In the genomic region with DNA sequence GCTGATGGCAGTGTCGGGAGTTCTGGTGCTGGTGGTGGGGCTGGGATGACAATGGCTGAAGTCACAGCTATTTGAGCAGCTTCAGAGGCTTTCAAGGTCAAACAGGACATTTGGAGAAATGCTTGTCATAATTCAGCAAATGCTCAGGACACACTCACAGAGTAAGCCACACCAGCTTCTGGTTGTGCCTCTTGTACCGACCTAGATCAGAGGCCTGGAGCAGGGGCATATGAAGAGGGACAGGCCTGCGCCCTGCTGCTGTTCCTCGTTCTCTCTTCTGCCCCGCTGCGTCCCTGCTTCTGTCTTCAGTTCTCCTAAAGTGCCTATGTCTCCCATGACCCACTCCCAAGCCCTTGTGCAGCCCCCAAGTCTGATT, we compare ENCODE assay signal across 20 cellular contexts. TPM values are rescaled to one million over a fixed set of nuclear protein-coding genes. Genes with fewer than 3 reads are reported as not detected.
DNase-seq lines count a peak whose midpoint lies in the region; ATAC-seq, FAIRE-seq and TF ChIP-seq lines count a peak whose summit lies in the region.
"Had no signal": no experiment of that assay in that cellular context is flagged by ENCODE, and none has a peak within 500 bp of the region (broad histone marks: within the 10 kb centered on the region; RNA-seq: fewer than 3 reads in every experiment).

No MANE protein-coding gene starts in this region.

- no TSS peak for BruUV-seq in K562 (replicated peaks; lab: Mats Ljungman, UMichigan)
- no TSS peak for BruUV-seq in mammary epithelial cell (replicated peaks; lab: Mats Ljungman, UMichigan)

- in situ Hi-C loops in K562 (cut with MboI): no loop called here
- in situ Hi-C loops in mammary epithelial cell (cut with MboI; ENCODE audit: low sequenced_read_pairs in 2 of 2): no loop called here

- H3K9me3 ChIP-seq in K562 (replicated peaks; ENCODE audit: control insufficient read depth, insufficient read depth, low read depth, low read length): no peaks in the 10 kb centered on the region
- H3K9me3 ChIP-seq in mucosa of stomach (ENCODE audit: control insufficient read depth, low read length): no peaks in the 10 kb centered on the region
- no peaks in the 10 kb centered on the region for H3K9me3 ChIP-seq in stomach
- H3K9me3 ChIP-seq in mammary epithelial cell (replicated peaks; ENCODE audit: insufficient read depth, low read length): no peaks in the 10 kb centered on the region
- no peaks in the 10 kb centered on the region for H3K9me3 ChIP-seq in neural progenitor cell (ENCODE audit: low read depth)
- H3K9me3 ChIP-seq: BE2C, Caco-2 had no signal

- no peak for TF ChIP-seq POLR2A in K562 (conservative IDR thresholded peaks at IDR 0.05)
- TF ChIP-seq POLR2A in stomach (IDR thresholded peaks at IDR 0.05): no peak

- H3K9me1 ChIP-seq in K562 (ENCODE audit: control insufficient read depth, insufficient read depth, low read length): no peaks in the 10 kb centered on the region

- H3K9ac ChIP-seq in K562 (ENCODE audit: insufficient read depth in 1 of 2, low read depth in 2 of 2, low read length in 2 of 2) (no peak overlapping the region), mucosa of stomach (ENCODE audit: low read length) (peak overlapping the region; percentile 12), mammary epithelial cell (ENCODE audit: insufficient read depth, low read length) (no peak overlapping the region), neural progenitor cell (no peak overlapping the region)

- no peak overlapping the region for H3K4me3 ChIP-seq in K562
- H3K4me3 ChIP-seq in mucosa of stomach (ENCODE audit: low read length): no peak overlapping the region
- H3K4me3 ChIP-seq in stomach: no peak overlapping the region
- H3K4me3 ChIP-seq in mammary epithelial cell (replicated peaks in 1 of 3; ENCODE audit: insufficient read depth in 1 of 3, low read depth in 2 of 3, low read length in 3 of 3): no peak overlapping the region
- H3K4me3 ChIP-seq in neural progenitor cell: no peak overlapping the region
- H3K4me3 ChIP-seq: GM23338 had no signal

- H3K4me1 ChIP-seq in K562 (replicated peaks in 1 of 2; ENCODE audit: control insufficient read depth in 2 of 2, insufficient read depth in 2 of 2, low read length in 2 of 2): peaks cover 12 to 14% of the 10 kb centered on the region in 2 experiments
- H3K4me1 ChIP-seq in mucosa of stomach (ENCODE audit: control insufficient read depth, insufficient read depth, low read length): peaks cover 49% of the 10 kb centered on the region
- peaks cover 9 to 27% (median 18%) of the 10 kb centered on the region in 4 donors for H3K4me1 ChIP-seq in stomach
- H3K4me1 ChIP-seq in mammary epithelial cell (ENCODE audit: insufficient read depth, low read length): peaks cover 8% of the 10 kb centered on the region
- no peaks in the 10 kb centered on the region for H3K4me1 ChIP-seq in neural progenitor cell

- intact Hi-C loops in K562 (cut with micrococcal nuclease) (no loop called here), stomach (cut with DNase I; ENCODE audit: low total_unique reads) (no loop called here), mammary epithelial cell (cut with micrococcal nuclease) (no loop called here)

- ATAC-seq in K562: no peak
- no peak for ATAC-seq in GM21390 (IDR thresholded peaks at IDR 0.05; ENCODE audit: unreplicated experiment)
- ATAC-seq: GM23338 had no signal

- no peak for DNase-seq in K562 (ENCODE audit: extremely low read depth in 1 of 4, low spot score in 3 of 4)
- no peak for DNase-seq in stomach
- no peak for DNase-seq in mammary epithelial cell
- DNase-seq in neural progenitor cell (ENCODE audit: low spot score): no peak
- DNase-seq: ACHN; C1 segment of cervical spinal cord; Caco-2; CD4-positive, alpha-beta T cell; HCEC 1CT had no signal

- no peaks in the 10 kb centered on the region for H3K79me2 ChIP-seq in K562 (ENCODE audit: control insufficient read depth, insufficient read depth, low read length)
- no peaks in the 10 kb centered on the region for H3K79me2 ChIP-seq in mammary epithelial cell (ENCODE audit: insufficient read depth, low read length)
- H3K79me2 ChIP-seq in neural progenitor cell (ENCODE audit: low read depth): no peaks in the 10 kb centered on the region

- WGBS in K562 (ENCODE audit: insufficient coverage, low coverage, missing lambda C conversion rate): 57% methylated on average over 6 of the region's 6 CpGs
- 56 to 80% (median 64%) methylated on average over 6 of the region's 6 CpGs for WGBS in stomach, 5 donors
- 100% methylated on average over 3 of the region's 6 CpGs for WGBS in mammary epithelial cell (ENCODE audit: low coverage, missing lambda C conversion rate)

- H3K27me3 ChIP-seq in K562 (ENCODE audit: control insufficient read depth in 2 of 2, insufficient read depth in 2 of 2, low read length in 2 of 2) (peaks cover 5 to 10% of the 10 kb centered on the region in 2 experiments; a peak in 4 of 5 replicates), mucosa of stomach (ENCODE audit: control insufficient read depth, insufficient read depth, low read length) (no peaks in the 10 kb centered on the region), stomach (no peaks in the 10 kb centered on the region), mammary epithelial cell (ENCODE audit: insufficient read depth, low read length) (no peaks in the 10 kb centered on the region), neural progenitor cell (no peaks in the 10 kb centered on the region)
- H3K27me3 ChIP-seq: BE2C had no signal

- H3F3A ChIP-seq in neural progenitor cell (ENCODE audit: low read depth): no peaks in the 10 kb centered on the region

- H3K4me2 ChIP-seq in K562 (ENCODE audit: insufficient read depth, low read length) (peak overlapping the region; percentile 30; the same call in 1 of the 2 replicates), mammary epithelial cell (ENCODE audit: insufficient read depth, low read depth, low read length) (no peak overlapping the region), neural progenitor cell (no peak overlapping the region)
- H3K4me2 ChIP-seq: GM23338 had no signal

- H4K20me1 ChIP-seq in K562 (replicated peaks; ENCODE audit: control insufficient read depth, insufficient read depth, low read length) (no peaks in the 10 kb centered on the region; the same call in 1 of the 2 replicates), mammary epithelial cell (ENCODE audit: insufficient read depth, low read length) (no peaks in the 10 kb centered on the region), neural progenitor cell (ENCODE audit: low read depth) (no peaks in the 10 kb centered on the region)

- no peak overlapping the region for H3K4me3 Mint-ChIP-seq in neural progenitor cell
- H3K4me3 Mint-ChIP-seq: CD4-positive, alpha-beta T cell; GM23338 had no signal

- POLR2A ChIA-PET in K562 (lab: Yijun Ruan, JAX): interaction anchor here (0.8 to 2.2 kb wide), 5 partner anchors 9 to 24 kb away, joined by 3 to 6 read pairs (median 4); no protein-coding TSS in a partner anchor

- CTCF ChIA-PET in K562 (lab: Yijun Ruan, JAX; ENCODE audit: low intra/inter-chr PET ratio): no interaction called here
- CTCF ChIA-PET in mammary epithelial cell (lab: Charles Lee; ENCODE audit: low non-redundant PET): no interaction called here

- no peak for TF ChIP-seq CTCF in 22Rv1 (IDR thresholded peaks at IDR 0.05)
- no peak for TF ChIP-seq CTCF in K562 (IDR thresholded peaks at IDR 0.05 in 2 of 3, conservative IDR thresholded peaks at IDR 0.05 in 1 of 3; ENCODE audit: insufficient read depth in 2 of 3, low read depth in 1 of 3, low read length in 3 of 3)
- no peak for TF ChIP-seq CTCF in stomach (IDR thresholded peaks at IDR 0.05)
- TF ChIP-seq CTCF in mammary epithelial cell (conservative IDR thresholded peaks at IDR 0.05 in 1 of 2, IDR thresholded peaks at IDR 0.05 in 1 of 2; ENCODE audit: extremely low read depth in 1 of 2, insufficient read depth in 1 of 2, low read depth in 1 of 2, low read length in 2 of 2): no peak
- TF ChIP-seq CTCF in neural progenitor cell (IDR thresholded peaks at IDR 0.05): no peak

- TF ChIP-seq RAD21 in K562 (CRISPR knock-in tag; conservative IDR thresholded peaks at IDR 0.05 in 1 of 2, IDR thresholded peaks at IDR 0.05 in 1 of 2): no peak

- H3K36me3 ChIP-seq in K562 (ENCODE audit: control insufficient read depth, insufficient read depth, low read length) (no peaks in the 10 kb centered on the region), mucosa of stomach (ENCODE audit: control insufficient read depth, insufficient read depth, low read length) (no peaks in the 10 kb centered on the region), stomach (peaks cover 0 to 16% (median 0%) of the 10 kb centered on the region in 4 donors), mammary epithelial cell (ENCODE audit: insufficient read depth, low read length) (no peaks in the 10 kb centered on the region), neural progenitor cell (no peaks in the 10 kb centered on the region)
- H3K36me3 ChIP-seq: BE2C had no signal

- no peaks in the 10 kb centered on the region for H3K9me3 Mint-ChIP-seq in neural progenitor cell
- H3K9me3 Mint-ChIP-seq: CD4-positive, alpha-beta T cell; GM23338 had no signal

- no peak for FAIRE-seq in K562 (lab: Jason Lieb, UNC)
- FAIRE-seq: A204.1, D721Med, G401.6, GM12892, GM18507, H54 had no signal

- dilution Hi-C loops in mammary epithelial cell (cut with HindIII; ENCODE audit: low sequenced_read_pairs): no loop called here

- no peaks in the 10 kb centered on the region for H3K36me3 Mint-ChIP-seq in neural progenitor cell

- no peak overlapping the region for H2AFZ ChIP-seq in K562 (ENCODE audit: low read depth, low read length)
- H2AFZ ChIP-seq in mammary epithelial cell (ENCODE audit: low read depth, low read length): no peak overlapping the region
- no peak overlapping the region for H2AFZ ChIP-seq in neural progenitor cell (replicated peaks)
- H2AFZ ChIP-seq: GM23338 had no signal

- no peak for TF ChIP-seq EP300 in K562 (IDR thresholded peaks at IDR 0.05; ENCODE audit: low read length)
- TF ChIP-seq EP300 in stomach (IDR thresholded peaks at IDR 0.05): no peak

- no peaks in the 10 kb centered on the region for H3K4me1 Mint-ChIP-seq in neural progenitor cell
- H3K4me1 Mint-ChIP-seq: GM23338 had no signal

- H3K27ac Mint-ChIP-seq in neural progenitor cell: no peak overlapping the region
- H3K27ac Mint-ChIP-seq: CD4-positive, alpha-beta T cell; GM23338 had no signal

- peaks cover 2% of the 10 kb centered on the region for H3K27me3 Mint-ChIP-seq in neural progenitor cell (ENCODE audit: insufficient read depth, low read depth)
- H3K27me3 Mint-ChIP-seq: CD4-positive, alpha-beta T cell had no signal

- peak overlapping the region; percentile 71 for H3K27ac ChIP-seq in 22Rv1
- H3K27ac ChIP-seq in K562 (ENCODE audit: extremely low read depth, low read depth, low read length): no peak overlapping the region
- peak overlapping the region; percentile 72 to 82 (median 75) for H3K27ac ChIP-seq in stomach
- no peak overlapping the region for H3K27ac ChIP-seq in mammary epithelial cell (ENCODE audit: insufficient read depth, low read depth, low read length)
- H3K27ac ChIP-seq in neural progenitor cell: no peak overlapping the region

RNA-seq across cellular contexts. Expression of gene PGC, which starts 0.9 kb away (rescaled TPM):
- total RNA-seq in K562 (2011; cell fraction: chromatin; rRNA removed; ENCODE audit: low replicate concordance): not detected in 2 replicates
- total RNA-seq in K562 (2011; cell fraction: nucleolus; rRNA removed): not detected in 2 replicates
- not detected in 2 replicates for total RNA-seq in K562 (2011; cell fraction: nucleoplasm; rRNA removed)
- total RNA-seq in K562 (2014; rRNA removed) (not detected in 2 replicates), K562 (2014; rRNA removed; fragmentation: Illumina TruSeq; extraction: Trizol) (not detected in 2 replicates), K562 (2015; rRNA removed; fragmentation: Illumina TruSeq; extraction: Trizol) (not detected in 2 replicates), K562 (2021) (0.40 and 0.81 TPM in 2 replicates), stomach (over 10,000 TPM in 1 of 5 donors, 1,000 to 10,000 TPM in 3, 100 to 1,000 TPM in 1; 101 to 32,926 (median 1,172) TPM), mammary epithelial cell (not detected), neural progenitor cell (ENCODE audit: low replicate concordance) (not detected in 2 replicates)
- polyA plus RNA-seq in K562 (2011; rRNA removed) (not detected in 2 replicates), K562 (2014; fragmentation: Illumina TruSeq; extraction: Trizol) (not detected in 2 replicates), K562 (2014; fragmentation: Nextera tagmentation; extraction: Ambion mirVana) (under 1 TPM in 1 of 2 experiments, not detected in 1; 0.17 TPM), K562 (2014; rRNA removed) (not detected in 2 replicates), stomach (over 10,000 TPM in 2 of 3 donors, 1,000 to 10,000 TPM in 1; 8,432 to 48,206 (median 26,682) TPM), mammary epithelial cell (not detected)
- polyA plus RNA-seq in K562 (2011; cell fraction: cytosol; rRNA removed): 0.03 TPM in 1 of 2 replicates, not detected in the other
- polyA plus RNA-seq in K562 (2011; cell fraction: nucleus; rRNA removed): not detected in 2 replicates
- polyA plus RNA-seq in K562 (2012): not detected in 2 replicates
- not detected in 2 replicates for polyA minus RNA-seq in K562 (2011; rRNA and poly(A)+ RNA removed)
- polyA minus RNA-seq in K562 (2011; cell fraction: cytosol; rRNA and poly(A)+ RNA removed): 2.1 TPM in 1 of 2 replicates, not detected in the other
- not detected in 2 replicates for polyA minus RNA-seq in K562 (2011; cell fraction: nucleus; rRNA and poly(A)+ RNA removed)
- polyA minus RNA-seq in mammary epithelial cell: not detected
- total RNA-seq: CD4-positive, alpha-beta T cell; GM23338 had no signal
- polyA plus RNA-seq: GM23338 had no signal

RNA-seq across cellular contexts. Expression of gene TFEB, which starts 12.7 kb away (rescaled TPM):
- total RNA-seq in K562 (2011; cell fraction: chromatin; rRNA removed; ENCODE audit: low replicate concordance): 2.1 and 8.5 TPM in 2 replicates
- 4.5 and 5.3 TPM in 2 replicates for total RNA-seq in K562 (2011; cell fraction: nucleolus; rRNA removed)
- total RNA-seq in K562 (2011; cell fraction: nucleoplasm; rRNA removed): 3.0 and 3.6 TPM in 2 replicates
- total RNA-seq in K562 (2014; rRNA removed) (3.8 and 4.4 TPM in 2 replicates), K562 (2014; rRNA removed; fragmentation: Illumina TruSeq; extraction: Trizol) (0.64 and 0.84 TPM in 2 replicates), K562 (2015; rRNA removed; fragmentation: Illumina TruSeq; extraction: Trizol) (1.1 TPM in 2 replicates), K562 (2021) (3.6 and 4.7 TPM in 2 replicates), stomach (100 to 1,000 TPM in 1 of 5 donors, 10 to 100 TPM in 2, 1 to 10 TPM in 2; 6.4 to 130 (median 12.9) TPM), mammary epithelial cell (10 to 100 TPM; 25.9 to 29.0 TPM), neural progenitor cell (ENCODE audit: low replicate concordance) (0.13 and 0.46 TPM in 2 replicates)
- polyA plus RNA-seq in K562 (2011; rRNA removed) (2.0 and 4.4 TPM in 2 replicates), K562 (2014; fragmentation: Illumina TruSeq; extraction: Trizol) (2.0 TPM in 2 replicates), K562 (2014; fragmentation: Nextera tagmentation; extraction: Ambion mirVana) (under 1 TPM; 0.04 to 0.07 TPM), K562 (2014; rRNA removed) (1.8 and 2.4 TPM in 2 replicates), stomach (10 to 100 TPM; 12.1 to 19.5 (median 14.0) TPM), mammary epithelial cell (10.9 TPM)
- 3.6 and 5.6 TPM in 2 replicates for polyA plus RNA-seq in K562 (2011; cell fraction: cytosol; rRNA removed)
- 2.6 and 4.3 TPM in 2 replicates for polyA plus RNA-seq in K562 (2011; cell fraction: nucleus; rRNA removed)
- 1.7 and 3.4 TPM in 2 replicates for polyA plus RNA-seq in K562 (2012)
- 1.3 and 2.2 TPM in 2 replicates for polyA minus RNA-seq in K562 (2011; rRNA and poly(A)+ RNA removed)
- 2.2 and 3.1 TPM in 2 replicates for polyA minus RNA-seq in K562 (2011; cell fraction: cytosol; rRNA and poly(A)+ RNA removed)
- polyA minus RNA-seq in K562 (2011; cell fraction: nucleus; rRNA and poly(A)+ RNA removed): 2.3 and 2.7 TPM in 2 replicates
- polyA minus RNA-seq in mammary epithelial cell: 10.8 TPM

RNA-seq across cellular contexts. Expression of gene FRS3, which starts 31.6 kb away (rescaled TPM):
- total RNA-seq in K562 (2011; cell fraction: chromatin; rRNA removed; ENCODE audit: low replicate concordance): 3.2 and 6.0 TPM in 2 replicates
- 4.7 and 5.5 TPM in 2 replicates for total RNA-seq in K562 (2011; cell fraction: nucleolus; rRNA removed)
- total RNA-seq in K562 (2011; cell fraction: nucleoplasm; rRNA removed): 3.2 and 3.7 TPM in 2 replicates
- total RNA-seq in K562 (2014; rRNA removed) (1.7 and 3.1 TPM in 2 replicates), K562 (2014; rRNA removed; fragmentation: Illumina TruSeq; extraction: Trizol) (0.45 and 1.0 TPM in 2 replicates), K562 (2015; rRNA removed; fragmentation: Illumina TruSeq; extraction: Trizol) (1.1 and 1.8 TPM in 2 replicates), K562 (2021) (3.1 and 3.3 TPM in 2 replicates), stomach (10 to 100 TPM in 1 of 5 donors, 1 to 10 TPM in 3, under 1 TPM in 1; 0.29 to 22.2 (median 3.1) TPM), mammary epithelial cell (1 to 10 TPM; 1.3 to 4.8 TPM), neural progenitor cell (ENCODE audit: low replicate concordance) (1.9 and 5.3 TPM in 2 replicates)
- polyA plus RNA-seq in K562 (2011; rRNA removed) (3.0 and 4.2 TPM in 2 replicates), K562 (2014; fragmentation: Illumina TruSeq; extraction: Trizol) (1.6 and 3.0 TPM in 2 replicates), K562 (2014; fragmentation: Nextera tagmentation; extraction: Ambion mirVana) (under 1 TPM; 0.03 to 0.06 TPM), K562 (2014; rRNA removed) (3.4 and 3.7 TPM in 2 replicates), stomach (1 to 10 TPM; 2.9 to 4.4 (median 4.1) TPM), mammary epithelial cell (2.2 TPM)
- 4.3 and 6.5 TPM in 2 replicates for polyA plus RNA-seq in K562 (2011; cell fraction: cytosol; rRNA removed)
- 8.1 and 10.8 TPM in 2 replicates for polyA plus RNA-seq in K562 (2011; cell fraction: nucleus; rRNA removed)
- polyA plus RNA-seq in K562 (2012): 1.5 and 4.5 TPM in 2 replicates
- 0.84 and 0.95 TPM in 2 replicates for polyA minus RNA-seq in K562 (2011; rRNA and poly(A)+ RNA removed)
- 0.82 and 1.0 TPM in 2 replicates for polyA minus RNA-seq in K562 (2011; cell fraction: cytosol; rRNA and poly(A)+ RNA removed)
- 1.6 and 1.8 TPM in 2 replicates for polyA minus RNA-seq in K562 (2011; cell fraction: nucleus; rRNA and poly(A)+ RNA removed)
- polyA minus RNA-seq in mammary epithelial cell: not detected

RNA-seq across cellular contexts. Expression of gene PRICKLE4, which starts 32.5 kb away (rescaled TPM):
- 6.0 and 13.5 TPM in 2 replicates for total RNA-seq in K562 (2011; cell fraction: chromatin; rRNA removed; ENCODE audit: low replicate concordance)
- total RNA-seq in K562 (2011; cell fraction: nucleolus; rRNA removed): 5.4 and 6.8 TPM in 2 replicates
- total RNA-seq in K562 (2011; cell fraction: nucleoplasm; rRNA removed): 4.6 and 6.0 TPM in 2 replicates
- total RNA-seq in K562 (2014; rRNA removed) (1.3 TPM in 1 of 2 replicates, not detected in the other), K562 (2014; rRNA removed; fragmentation: Illumina TruSeq; extraction: Trizol) (not detected in 2 replicates), K562 (2015; rRNA removed; fragmentation: Illumina TruSeq; extraction: Trizol) (not detected in 2 replicates), K562 (2021) (0.20 and 0.87 TPM in 2 replicates), stomach (10 to 100 TPM in 3 of 5 donors, 1 to 10 TPM in 2; 4.4 to 77.0 (median 27.8) TPM), mammary epithelial cell (1 to 10 TPM; 1.5 to 1.7 TPM), neural progenitor cell (ENCODE audit: low replicate concordance) (1.1 TPM in 1 of 2 replicates, not detected in the other)
- polyA plus RNA-seq in K562 (2011; rRNA removed) (0.32 and 0.54 TPM in 2 replicates), K562 (2014; fragmentation: Illumina TruSeq; extraction: Trizol) (not detected in 2 replicates), K562 (2014; fragmentation: Nextera tagmentation; extraction: Ambion mirVana) (not detected), K562 (2014; rRNA removed) (0.27 and 1.7 TPM in 2 replicates), stomach (1 to 10 TPM in 2 of 3 donors, not detected in 1; 1.9 to 4.8 TPM), mammary epithelial cell (0.25 TPM)
- polyA plus RNA-seq in K562 (2011; cell fraction: cytosol; rRNA removed): 0.07 and 0.19 TPM in 2 replicates
- polyA plus RNA-seq in K562 (2011; cell fraction: nucleus; rRNA removed): 12.6 and 13.9 TPM in 2 replicates
- 1.9 and 2.0 TPM in 2 replicates for polyA plus RNA-seq in K562 (2012)
- 0.56 TPM in 1 of 2 replicates, not detected in the other for polyA minus RNA-seq in K562 (2011; rRNA and poly(A)+ RNA removed)
- polyA minus RNA-seq in K562 (2011; cell fraction: cytosol; rRNA and poly(A)+ RNA removed): not detected in 2 replicates
- 3.9 and 7.4 TPM in 2 replicates for polyA minus RNA-seq in K562 (2011; cell fraction: nucleus; rRNA and poly(A)+ RNA removed)
- polyA minus RNA-seq in mammary epithelial cell: not detected
- total RNA-seq: CD4-positive, alpha-beta T cell had no signal

RNA-seq across cellular contexts. Expression of gene TOMM6, which starts 39.4 kb away (rescaled TPM):
- 49.6 and 52.2 TPM in 2 replicates for total RNA-seq in K562 (2011; cell fraction: chromatin; rRNA removed; ENCODE audit: low replicate concordance)
- total RNA-seq in K562 (2011; cell fraction: nucleolus; rRNA removed): 78.5 and 85.9 TPM in 2 replicates
- 108 and 156 TPM in 2 replicates for total RNA-seq in K562 (2011; cell fraction: nucleoplasm; rRNA removed)
- total RNA-seq in K562 (2014; rRNA removed): 377 and 380 TPM in 2 replicates
- 754 and 831 TPM in 2 replicates for total RNA-seq in K562 (2014; rRNA removed; fragmentation: Illumina TruSeq; extraction: Trizol)
- 736 and 780 TPM in 2 replicates for total RNA-seq in K562 (2015; rRNA removed; fragmentation: Illumina TruSeq; extraction: Trizol)
- total RNA-seq in K562 (2021): 677 and 726 TPM in 2 replicates
- polyA plus RNA-seq in K562 (2011; rRNA removed): 955 and 1,065 TPM in 2 replicates
- polyA plus RNA-seq in K562 (2011; cell fraction: cytosol; rRNA removed): 1,189 and 1,772 TPM in 2 replicates
- polyA plus RNA-seq in K562 (2011; cell fraction: nucleus; rRNA removed): 229 and 402 TPM in 2 replicates
- polyA plus RNA-seq in K562 (2012): 464 and 1,133 TPM in 2 replicates
- polyA plus RNA-seq in K562 (2014; fragmentation: Illumina TruSeq; extraction: Trizol): 1,747 and 2,097 TPM in 2 replicates
- polyA plus RNA-seq in K562 (2014; fragmentation: Nextera tagmentation; extraction: Ambion mirVana): 1,000 to 10,000 TPM; 1,746 to 1,760 TPM
- 1,029 and 1,276 TPM in 2 replicates for polyA plus RNA-seq in K562 (2014; rRNA removed)
- polyA minus RNA-seq in K562 (2011; rRNA and poly(A)+ RNA removed): 270 and 271 TPM in 2 replicates
- polyA minus RNA-seq in K562 (2011; cell fraction: cytosol; rRNA and poly(A)+ RNA removed): 123 and 140 TPM in 2 replicates
- 28.3 and 62.3 TPM in 2 replicates for polyA minus RNA-seq in K562 (2011; cell fraction: nucleus; rRNA and poly(A)+ RNA removed)
- 100 to 1,000 TPM in 2 of 5 donors, 10 to 100 TPM in 3; 11.9 to 159 (median 68.7) TPM for total RNA-seq in stomach
- polyA plus RNA-seq in stomach: 100 to 1,000 TPM; 308 to 343 (median 323) TPM
- total RNA-seq in mammary epithelial cell: 100 to 1,000 TPM in 1 of 2 donors, 10 to 100 TPM in 1; 59.7 to 175 TPM
- 485 TPM for polyA plus RNA-seq in mammary epithelial cell
- 153 TPM for polyA minus RNA-seq in mammary epithelial cell
- total RNA-seq in neural progenitor cell (ENCODE audit: low replicate concordance): 177 and 182 TPM in 2 replicates

Comparison
In these comparisons a context has a peak if more than half of its experiments do, and no peak if none do; other contexts are left out.
1. H3K27ac ChIP-seq: peak in 22Rv1 (single experiment) and stomach (5 of 5); none in K562 (single experiment), mammary epithelial cell (single experiment) and neural progenitor cell (single experiment).
2. RNA of gene PGC, which starts 0.9 kb away (total RNA-seq): 101 to 32,926 TPM in stomach; 0.40 to 0.81 TPM in K562, not detected in mammary epithelial cell and not detected in neural progenitor cell; every median in the first group is over 10 times any median in the second.